In the genomic region with DNA sequence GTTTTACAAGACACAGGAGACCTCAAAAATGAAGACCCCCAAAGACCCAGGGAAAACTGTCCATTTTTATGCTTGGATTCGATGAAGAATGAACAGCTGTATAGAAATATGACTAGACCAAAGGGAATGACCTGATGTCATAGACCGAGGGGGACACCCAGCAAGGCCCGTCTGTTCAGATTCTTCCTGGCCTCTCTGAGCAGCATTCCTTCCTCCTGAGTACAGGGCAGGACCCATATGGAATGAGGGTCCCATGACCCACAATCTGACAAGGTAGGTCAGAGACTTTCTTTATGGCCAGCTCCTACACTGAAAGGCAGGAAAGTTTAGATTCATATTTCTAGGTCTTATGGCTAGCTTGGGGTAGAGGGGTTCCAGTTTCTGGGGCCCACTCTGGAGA, we compare ENCODE assay signal across 20 cellular contexts.
DNase-seq lines count a peak whose midpoint lies in the region; FAIRE-seq and TF ChIP-seq lines count a peak whose summit lies in the region.
"Had no signal": no experiment of that assay in that cellular context is flagged by ENCODE, and none has a peak within 500 bp of the region (broad histone marks: within the 10 kb centered on the region; RNA-seq: fewer than 3 reads in every experiment).

No MANE protein-coding gene starts in this region.

- H3K9me3 Mint-ChIP-seq in astrocyte (ENCODE audit: unreplicated experiment): peaks cover 4% of the 10 kb centered on the region
- H3K9me3 Mint-ChIP-seq: CD4-positive, alpha-beta T cell had no signal

- no peaks in the 10 kb centered on the region for H3K79me2 ChIP-seq in astrocyte (ENCODE audit: insufficient read depth, low read length)
- H3K79me2 ChIP-seq in H1 (ENCODE audit: control insufficient read depth in 1 of 2, insufficient read depth in 2 of 2, low read length in 2 of 2): no peaks in the 10 kb centered on the region
- H3K79me2 ChIP-seq in trophoblast cell (ENCODE audit: control insufficient read depth, insufficient read depth, low read length, poor library complexity): peaks cover 7% of the 10 kb centered on the region

- H3K56ac ChIP-seq in H1 (replicated peaks; ENCODE audit: insufficient read length, low read depth, low read length): no peak overlapping the region

- no peaks in the 10 kb centered on the region for H3K36me3 ChIP-seq in astrocyte (ENCODE audit: insufficient read depth, low read length)
- H3K36me3 ChIP-seq in H1 (ENCODE audit: control insufficient read depth in 2 of 4, insufficient read depth in 4 of 4, low read length in 3 of 4): no peaks in the 10 kb centered on the region
- H3K36me3 ChIP-seq in trophoblast cell (ENCODE audit: control insufficient read depth in 1 of 2, insufficient read depth in 2 of 2, low read length in 2 of 2): no peaks in the 10 kb centered on the region
- H3K36me3 ChIP-seq: BE2C had no signal

- H4K20me1 ChIP-seq in astrocyte (ENCODE audit: insufficient read depth, low read length) (no peaks in the 10 kb centered on the region), H1 (replicated peaks in 1 of 2; ENCODE audit: control insufficient read depth in 1 of 2, insufficient read depth in 2 of 2, low read length in 2 of 2) (no peaks in the 10 kb centered on the region)

- no peak overlapping the region for H2BK20ac ChIP-seq in H1 (ENCODE audit: low read length)

- no peak for TF ChIP-seq RAD21 in H1 (IDR thresholded peaks at IDR 0.05 in 1 of 2, conservative IDR thresholded peaks at IDR 0.05 in 1 of 2; ENCODE audit: low read depth in 2 of 2, low read length in 2 of 2)

- H3K14ac ChIP-seq in H1 (ENCODE audit: insufficient read length): no peak overlapping the region
- peak overlapping the region; percentile 82 for H3K14ac ChIP-seq in trophoblast cell (ENCODE audit: low read length)

- POLR2A ChIA-PET in H1 (lab: Charles Lee; ENCODE audit: partially characterized antibody): no interaction called here

- no peak overlapping the region for H2BK12ac ChIP-seq in H1 (ENCODE audit: low read depth, low read length)
- H2BK12ac ChIP-seq in trophoblast cell (ENCODE audit: low read length): peak overlapping the region; percentile 77

- peak overlapping the region; percentile 58 for H3K27ac Mint-ChIP-seq in astrocyte (ENCODE audit: unreplicated experiment)
- H3K27ac Mint-ChIP-seq: CD4-positive, alpha-beta T cell had no signal

- no peak for TF ChIP-seq EP300 in H1 (IDR thresholded peaks at IDR 0.05; ENCODE audit: borderline replicate concordance in 1 of 2, low read depth in 2 of 2, low read length in 2 of 2)

- peaks cover 8% of the 10 kb centered on the region for H3K27me3 Mint-ChIP-seq in astrocyte (ENCODE audit: low read depth, unreplicated experiment)
- H3K27me3 Mint-ChIP-seq: CD4-positive, alpha-beta T cell had no signal

- H2BK5ac ChIP-seq in H1 (ENCODE audit: low read depth, low read length) (no peak overlapping the region), trophoblast cell (ENCODE audit: low read depth, low read length, poor library complexity) (peak overlapping the region; percentile 93)

- H3K4ac ChIP-seq in H1 (replicated peaks; ENCODE audit: insufficient read length, low read depth, low read length) (no peak overlapping the region), trophoblast cell (ENCODE audit: low read depth, low read length) (peak overlapping the region; percentile 19)

- H2AK5ac ChIP-seq in H1 (ENCODE audit: low read depth, low read length) (no peak overlapping the region), trophoblast cell (ENCODE audit: low read length) (peak overlapping the region; percentile 47)

- H3K23ac ChIP-seq in H1 (ENCODE audit: insufficient read length): no peak overlapping the region
- no peak overlapping the region for H3K23ac ChIP-seq in trophoblast cell (ENCODE audit: low read length)

- DNase-seq in astrocyte (ENCODE audit: low read depth) (no peak), H1 (ENCODE audit: low read depth in 1 of 2, low spot score in 2 of 2) (no peak), trophoblast cell (peak; percentile 86 to 93), NCI-H2081 treated with DMSO at 0.1 percent for 48 hours (lab: John Stamatoyannopoulos, UW) (no peak), OCI-M1 (lab: John Stamatoyannopoulos, UW) (no peak), substantia nigra (lab: John Stamatoyannopoulos, UW) (no peak)
- DNase-seq: ACHN; BE2C; C1 segment of cervical spinal cord; Caco-2; CD4-positive, alpha-beta T cell; GM23248; HCEC 1CT had no signal

- no peak for FAIRE-seq in astrocyte (lab: Jason Lieb, UNC)
- FAIRE-seq in H1 (lab: Jason Lieb, UNC): no peak
- FAIRE-seq: A204.1, D721Med, G401.6, GM12891, GM19239, H54 had no signal

- H3K27ac ChIP-seq in astrocyte (ENCODE audit: low read depth, low read length) (no peak overlapping the region), H1 (ENCODE audit: low read depth, low read length) (no peak overlapping the region), trophoblast cell (ENCODE audit: low read depth, low read length) (peak overlapping the region; percentile 3), substantia nigra (ENCODE audit: low read depth, low read length, poor library complexity, severe bottlenecking) (no peak overlapping the region)
- H3K27ac ChIP-seq: GM23248, HL-60 had no signal

- no peak overlapping the region for H4K5ac ChIP-seq in H1 (ENCODE audit: insufficient read length, low read depth, low read length)

- H3K9ac ChIP-seq in astrocyte (ENCODE audit: low read length): no peak overlapping the region
- H3K9ac ChIP-seq in H1 (replicated peaks in 1 of 4; ENCODE audit: extremely low read depth in 1 of 4, low read depth in 3 of 4, low read length in 3 of 4): no peak overlapping the region
- H3K9ac ChIP-seq in trophoblast cell (ENCODE audit: low read length): no peak overlapping the region
- H3K9ac ChIP-seq: GM23248 had no signal

- H2BK120ac ChIP-seq in H1 (replicated peaks; ENCODE audit: low read depth, low read length) (no peak overlapping the region), trophoblast cell (ENCODE audit: insufficient read depth, low read length, poor library complexity) (peak overlapping the region; percentile 95)

- H3K9me3 ChIP-seq in astrocyte (ENCODE audit: insufficient read depth, low read depth, low read length) (no peaks in the 10 kb centered on the region), H1 (ENCODE audit: insufficient read depth in 2 of 2, low read depth in 1 of 2, low read length in 1 of 2) (no peaks in the 10 kb centered on the region), trophoblast cell (ENCODE audit: insufficient read depth, low read depth, low read length) (no peaks in the 10 kb centered on the region)
- H3K9me3 ChIP-seq: BE2C had no signal

- H3K4me1 Mint-ChIP-seq in astrocyte (ENCODE audit: low read depth, unreplicated experiment): peaks cover 14% of the 10 kb centered on the region

- H3K4me3 ChIP-seq in astrocyte (ENCODE audit: insufficient read depth, low read depth, low read length) (no peak overlapping the region), H1 (ENCODE audit: extremely low read depth in 1 of 4, insufficient read depth in 2 of 4, low read depth in 3 of 4, low read length in 4 of 4) (no peak overlapping the region), trophoblast cell (ENCODE audit: low read depth, low read length) (no peak overlapping the region)
- H3K4me3 ChIP-seq: GM23248 had no signal

- H3K23me2 ChIP-seq in H1 (ENCODE audit: low read depth, low read length): no peaks in the 10 kb centered on the region

- H2BK15ac ChIP-seq in H1 (ENCODE audit: low read length): 0 out of 2 replicates have a peak overlapping the region, but pooled peaks have one; percentile 72

- no peak overlapping the region for H3K4me2 ChIP-seq in astrocyte (ENCODE audit: low read length)
- no peak overlapping the region for H3K4me2 ChIP-seq in H1 (ENCODE audit: insufficient read depth in 1 of 2, low read depth in 2 of 2, low read length in 2 of 2)
- H3K4me2 ChIP-seq in trophoblast cell (ENCODE audit: low read length): no peak overlapping the region

- H3K4me1 ChIP-seq in astrocyte (ENCODE audit: insufficient read depth, low read length) (no peaks in the 10 kb centered on the region), H1 (replicated peaks in 1 of 4; ENCODE audit: control insufficient read depth in 3 of 4, insufficient read depth in 4 of 4, low read length in 3 of 4) (no peaks in the 10 kb centered on the region), trophoblast cell (ENCODE audit: control insufficient read depth in 1 of 2, insufficient read depth in 2 of 2, low read length in 2 of 2) (peaks cover 17 to 22% of the 10 kb centered on the region in 2 experiments)

- no peak overlapping the region for H2AFZ ChIP-seq in astrocyte (ENCODE audit: low read depth, low read length)
- no peak overlapping the region for H2AFZ ChIP-seq in H1 (ENCODE audit: low read length)
- H2AFZ ChIP-seq in trophoblast cell (ENCODE audit: insufficient read depth, low read length, poor library complexity): peak overlapping the region; percentile 6
- H2AFZ ChIP-seq: GM23248 had no signal

- no peak overlapping the region for H4K12ac ChIP-seq in trophoblast cell (ENCODE audit: low read depth, low read length)

- CTCF ChIA-PET in H1 (lab: Charles Lee; ENCODE audit: partially characterized antibody): interaction anchor here (0.7 to 2.5 kb wide), 6 partner anchors 8 to 538 kb away, joined by 3 to 6 read pairs (median 4); no protein-coding TSS in a partner anchor

- TF ChIP-seq CTCF in astrocyte (IDR thresholded peaks at IDR 0.05; ENCODE audit: insufficient read depth, low read depth, low read length) (no peak), H1 (IDR thresholded peaks at IDR 0.05; ENCODE audit: control extremely low read depth in 1 of 3, insufficient read depth in 1 of 3, low read depth in 1 of 3, low read length in 3 of 3) (no peak)

- H3K4me3 Mint-ChIP-seq in astrocyte (ENCODE audit: unreplicated experiment): peak overlapping the region; percentile 62
- H3K4me3 Mint-ChIP-seq: CD4-positive, alpha-beta T cell had no signal

- no peaks in the 10 kb centered on the region for H3K79me1 ChIP-seq in H1 (ENCODE audit: low read depth, low read length)
- peaks cover 29% of the 10 kb centered on the region for H3K79me1 ChIP-seq in trophoblast cell (ENCODE audit: low read length)

- no peak for TF ChIP-seq POLR2A in H1 (IDR thresholded peaks at IDR 0.05; ENCODE audit: control extremely low read depth in 1 of 2, low read depth in 2 of 2, low read length in 2 of 2)

- H3K36me3 Mint-ChIP-seq in astrocyte (ENCODE audit: low read depth, unreplicated experiment): peaks cover 1% of the 10 kb centered on the region

- H4K91ac ChIP-seq in H1 (replicated peaks; ENCODE audit: insufficient read length, low read length) (no peak overlapping the region), trophoblast cell (ENCODE audit: low read depth, low read length) (peak overlapping the region; percentile 90)

- WGBS in H1 (ENCODE audit: extremely low coverage in 1 of 2, insufficient coverage in 1 of 2, insufficient read length in 1 of 2, insufficient replicate concordance in 2 of 2, low coverage in 1 of 2, low lambda C conversion rate in 2 of 2, missing lambda C conversion rate in 1 of 2), 2 experiments: 80% methylated on average over 3 of the region's 3 CpGs; no CpG with 5 or more reads in 1 of the 2 experiments
- WGBS in trophoblast cell (ENCODE audit: extremely low coverage, insufficient coverage, insufficient read length): no CpG with 5 or more reads among the region's 3 CpGs

- H3K18ac ChIP-seq in H1 (ENCODE audit: extremely low read depth, low read length) (no peak overlapping the region), trophoblast cell (ENCODE audit: low read length) (peak overlapping the region; percentile 80)

- H4K8ac ChIP-seq in H1 (ENCODE audit: extremely low read depth, insufficient read depth, low read length) (no peak overlapping the region), trophoblast cell (ENCODE audit: low read depth, low read length) (peak overlapping the region; percentile 78)

- H3K27me3 ChIP-seq in astrocyte (ENCODE audit: insufficient read depth, low read length): no peaks in the 10 kb centered on the region
- no peaks in the 10 kb centered on the region for H3K27me3 ChIP-seq in H1 (replicated peaks in 1 of 4; ENCODE audit: control insufficient read depth in 3 of 4, extremely low read depth in 1 of 4, insufficient read depth in 3 of 4, low read length in 3 of 4)
- no peaks in the 10 kb centered on the region for H3K27me3 ChIP-seq in trophoblast cell (ENCODE audit: insufficient read depth, low read length)
- H3K27me3 ChIP-seq: BE2C had no signal

Comparison
In these comparisons a context has a peak if more than half of its experiments do, and no peak if none do; other contexts are left out.
1. DNase-seq: peak in trophoblast cell (2 of 2); none in astrocyte (single experiment), H1 (0 of 2), NCI-H2081 treated with DMSO at 0.1 percent for 48 hours (single experiment), OCI-M1 (single experiment) and substantia nigra (0 of 49).